In genomic region chr4:124583797-124584196, GRCh38 we compare ENCODE assay signal across 25 cellular contexts.
"Had no signal": no experiment of that assay in that cellular context is flagged by ENCODE, and none has a peak within 500 bp of the region (broad histone marks: within the 10 kb centered on the region; RNA-seq: fewer than 3 reads in every experiment).

No MANE protein-coding gene starts in this region.

- H3K36me3 ChIP-seq: stomach, suprapubic skin, thoracic aorta, thyroid gland, tibial artery, transverse colon, upper lobe of left lung, upper lobe of right lung, uterus, vagina had no signal

- H3K4me1 ChIP-seq: stomach, suprapubic skin, testis, thyroid gland, tibial artery, tibial nerve, transverse colon, upper lobe of left lung, upper lobe of right lung, uterus, vagina had no signal

- H3K27me3 ChIP-seq: stomach, suprapubic skin, testis, thyroid gland, tibial artery, tibial nerve, transverse colon, upper lobe of left lung, upper lobe of right lung, uterus, vagina had no signal

- ATAC-seq: stimulated activated effector memory CD8-positive, alpha-beta T cell treated with anti-CD3 and anti-CD28 coated beads, Interleukin-12 subunit alpha, Interleukin-12 subunit beta, amount 100 ng/mL, for 72 hours; stimulated activated memory B cell treated with anti-CD40 and anti-IgM and Interleukin-4, amounts not matched to agents 10 μg/mL and 1 μg/mL and 100 μg/mL, for 72 hours; stimulated activated naive B cell treated with anti-CD40 and anti-IgM and Interleukin-4, amounts not matched to agents 10 μg/mL and 1 μg/mL and 100 μg/mL, for 72 hours; stimulated activated naive CD8-positive, alpha-beta T cell treated with anti-CD3 and anti-CD28 coated beads, Interleukin-15, amount 100 ng/mL, for 72 hours; stimulated activated naive CD8-positive, alpha-beta T cell treated with anti-CD3 and anti-CD28 coated beads, Interleukin-15, Interleukin-2, amounts not matched to agents 100 U/mL and 50 U/mL, for 24 hours; upper lobe of right lung had no signal

- H3K27ac ChIP-seq: stomach, suprapubic skin, testis, thoracic aorta, thyroid gland, tibial artery, tibial nerve, transverse colon, upper lobe of left lung, upper lobe of right lung, uterus, vagina had no signal

- H3K9me3 ChIP-seq: suprapubic skin, testis, thyroid gland, tibial artery, transverse colon, uterus, vagina had no signal

- H3K4me3 ChIP-seq: stomach, suprapubic skin, testis, thoracic aorta, thyroid gland, tibial artery, tibial nerve, transverse colon, upper lobe of left lung, upper lobe of right lung, uterus, vagina had no signal

- DNase-seq: stimulated activated CD4-positive, alpha-beta T cell treated with anti-CD3 and anti-CD28 coated beads, Interleukin-2, amount 100 ng/mL, for 48 hours; stimulated activated CD4-positive, alpha-beta T cell treated with anti-CD3 and anti-CD28 coated beads, Interleukin-4, amount 100 ng/mL, for 1 hour; stimulated activated CD4-positive, alpha-beta T cell treated with anti-CD3 and anti-CD28 coated beads, Interleukin-4, amount 100 ng/mL, for 24 hours; stimulated activated CD4-positive, alpha-beta T cell treated with anti-CD3 and anti-CD28 coated beads, Interleukin-4, amount 100 ng/mL, for 4 hours; stimulated activated CD8-positive, alpha-beta memory T cell treated with anti-CD3 and anti-CD28 coated beads, Interleukin-4, amount 100 ng/mL, for 48 hours; stimulated activated naive B cell treated with anti-CD40 and anti-IgM and Interleukin-4, amounts not matched to agents 10 μg/mL and 1 μg/mL and 100 μg/mL, for 72 hours; stimulated activated naive CD4-positive, alpha-beta T cell; stimulated activated naive CD4-positive, alpha-beta T cell treated with Interleukin-2 at 50 U/mL for 16 hours; stimulated activated naive CD8-positive, alpha-beta T cell treated with anti-CD3 and anti-CD28 coated beads, Interleukin-15, amount 100 ng/mL, for 72 hours; stimulated activated naive CD8-positive, alpha-beta T cell treated with anti-CD3 and anti-CD28 coated beads, Interleukin-15, Interleukin-2, amounts not matched to agents 100 U/mL and 50 U/mL, for 24 hours; stomach; testis; thyroid gland; tibial artery; transverse colon; trophoblast cell; upper lobe of left lung; upper lobe of right lung; uterus had no signal
